ENCODE assay signal across 8 cellular contexts in the genomic region with DNA sequence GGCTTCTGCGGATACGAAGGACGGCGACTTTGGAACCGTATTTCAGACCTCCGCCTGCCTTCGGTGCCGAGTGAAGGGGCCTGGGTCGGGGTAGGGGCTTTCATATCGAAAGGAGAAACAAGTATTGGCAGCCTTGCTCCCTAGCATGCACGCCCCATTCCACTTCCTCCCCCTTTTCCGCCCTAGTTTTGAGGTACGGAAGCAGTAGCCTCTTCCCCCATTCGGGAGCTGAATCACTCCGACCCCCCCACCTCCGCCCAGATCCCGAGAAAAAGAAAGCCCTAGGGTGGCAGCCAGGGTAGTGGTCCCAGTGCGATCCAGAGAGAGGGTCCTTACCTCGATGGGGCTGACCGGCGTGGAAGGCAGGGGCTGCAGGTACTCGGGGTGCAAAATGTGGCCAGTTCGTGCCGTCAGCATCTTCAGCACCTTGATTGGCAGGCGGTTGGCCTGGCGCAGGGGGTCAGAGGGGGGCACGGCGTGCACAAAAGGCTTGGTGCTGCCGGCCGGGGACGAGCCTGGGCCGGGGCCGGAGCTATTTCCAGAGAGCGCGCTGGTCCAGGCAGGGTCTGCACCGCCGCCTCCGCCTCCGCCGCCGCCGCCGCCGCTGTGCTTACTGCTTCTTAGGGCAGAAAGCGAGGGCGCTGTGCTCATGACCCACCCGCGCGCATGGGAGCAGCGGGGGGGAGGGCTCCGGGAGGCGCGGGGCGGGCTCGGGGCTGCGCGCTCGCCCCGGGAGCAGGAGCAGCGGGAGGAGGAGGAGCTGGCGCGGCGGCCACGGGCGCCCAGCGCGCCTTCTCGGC. TPM values are rescaled to one million over a fixed set of nuclear protein-coding genes. Genes with fewer than 3 reads are reported as not detected.
DNase-seq lines count a peak whose midpoint lies in the region; ATAC-seq and TF ChIP-seq lines count a peak whose summit lies in the region.

No MANE protein-coding gene starts in this region.

- H3K36me3 Mint-ChIP-seq in CD14-positive monocyte (peaks cover 27 to 31% of the 10 kb centered on the region in 2 donors), neural crest cell (ENCODE audit: low read depth) (peaks cover 8% of the 10 kb centered on the region)

- TF ChIP-seq CTCF in CD14-positive monocyte (IDR thresholded peaks at IDR 0.05) (no peak), WERI-Rb-1 (IDR thresholded peaks at IDR 0.05; ENCODE audit: low read depth, low read length) (no peak), neural crest cell (conservative IDR thresholded peaks at IDR 0.05) (no peak)

- no peaks in the 10 kb centered on the region for H3K27me3 ChIP-seq in WERI-Rb-1 (ENCODE audit: insufficient read depth, low read depth, severe bottlenecking)

- DNase-seq in CD14-positive monocyte (ENCODE audit: low spot score) (no peak), WERI-Rb-1 (peak; percentile 59), fibroblast of peridontal ligament (ENCODE audit: extremely low read depth) (peak; percentile 23), neural crest cell (ENCODE audit: low read depth, low spot score) (peak; percentile 48), cerebellar cortex (ENCODE audit: low spot score) (no peak)

- peaks cover 21% of the 10 kb centered on the region for H3K36me3 ChIP-seq in WERI-Rb-1

- H3K27ac Mint-ChIP-seq in CD14-positive monocyte: peak overlapping the region; percentile 78 to 96 (median 90)
- peak overlapping the region; percentile 71 for H3K27ac Mint-ChIP-seq in neural crest cell (ENCODE audit: unreplicated experiment)

- H3K4me3 Mint-ChIP-seq in CD14-positive monocyte (peak overlapping the region; percentile 96 to 97), neural crest cell (peak overlapping the region; percentile 97)

- no peaks in the 10 kb centered on the region for H3K9me3 ChIP-seq in WERI-Rb-1 (ENCODE audit: severe bottlenecking)

- peak; percentile 30 for ATAC-seq in GM18907 (IDR thresholded peaks at IDR 0.05; ENCODE audit: unreplicated experiment)
- peak; percentile 14 for ATAC-seq in HG03571 (IDR thresholded peaks at IDR 0.05; ENCODE audit: unreplicated experiment)
- ATAC-seq in HG03280 (IDR thresholded peaks at IDR 0.05; ENCODE audit: unreplicated experiment): no peak

- H3K4me3 ChIP-seq in WERI-Rb-1 (ENCODE audit: low read depth, low read length): peak overlapping the region; percentile 98

- intact Hi-C loops in CD14-positive monocyte (cut with micrococcal nuclease): loop anchor here (1.0 to 10.0 kb wide), 6 partner anchors 29 to 636 kb away; no protein-coding TSS in a partner anchor

- H3K27me3 Mint-ChIP-seq in CD14-positive monocyte (ENCODE audit: low read depth in 3 of 3) (peaks cover 48 to 66% (median 56%) of the 10 kb centered on the region in 3 donors), neural crest cell (ENCODE audit: low read depth) (peaks cover 76% of the 10 kb centered on the region)

- H3K9me3 Mint-ChIP-seq in CD14-positive monocyte (peaks cover 0 to 23% (median 14%) of the 10 kb centered on the region in 7 donors), neural crest cell (no peaks in the 10 kb centered on the region)

- peak overlapping the region; percentile 95 for H3K27ac ChIP-seq in WERI-Rb-1

- H3K4me1 Mint-ChIP-seq in CD14-positive monocyte: peaks cover 40% of the 10 kb centered on the region
- H3K4me1 Mint-ChIP-seq in neural crest cell: peaks cover 45% of the 10 kb centered on the region

RNA-seq across cellular contexts. Expression of gene ZNF503, which starts 0.6 kb away (rescaled TPM):
- 1 to 10 TPM in 1 of 2 donors, under 1 TPM in 1; 0.65 to 1.3 TPM for polyA plus RNA-seq in CD14-positive monocyte
- total RNA-seq in neural crest cell: 14.6 and 15.9 TPM in 2 replicates

RNA-seq across cellular contexts. Expression of gene LRMDA, which starts 30.5 kb away (rescaled TPM):
- polyA plus RNA-seq in CD14-positive monocyte: 10 to 100 TPM; 56.4 to 59.6 TPM
- 0.98 and 3.1 TPM in 2 replicates for total RNA-seq in neural crest cell

Comparison
In these comparisons a context has a peak if more than half of its experiments do, and no peak if none do; other contexts are left out.
1. DNase-seq: peak in WERI-Rb-1 (single experiment), fibroblast of peridontal ligament (single experiment) and neural crest cell (single experiment); none in CD14-positive monocyte (single experiment) and cerebellar cortex (single experiment).